ENCODE assay signal across 10 cellular contexts in genomic region chr6:112235956-112236355, GRCh38. TPM values are rescaled to one million over a fixed set of nuclear protein-coding genes. Genes with fewer than 3 reads are reported as not detected.
DNase-seq lines count a peak whose midpoint lies in the region; TF ChIP-seq lines count a peak whose summit lies in the region.
"Had no signal": no experiment of that assay in that cellular context is flagged by ENCODE, and none has a peak within 500 bp of the region (broad histone marks: within the 10 kb centered on the region; RNA-seq: fewer than 3 reads in every experiment).

No MANE protein-coding gene starts in this region.

- no peak for TF ChIP-seq CTCF in cardiac fibroblast (IDR thresholded peaks at IDR 0.05; ENCODE audit: low read depth, low read length)

- H3K4me3 ChIP-seq in cardiac fibroblast (replicated peaks in 1 of 2; ENCODE audit: low read depth in 2 of 2, low read length in 2 of 2), result no peak overlapping the region
- H3K4me3 ChIP-seq: psoas muscle had no signal

- peak; percentile 62 for DNase-seq in EH (ENCODE audit: low read depth)
- DNase-seq in RPMI7951 (ENCODE audit: low read depth), result peak; percentile 84
- DNase-seq in cardiac fibroblast (ENCODE audit: low read depth in 2 of 2), result peak; percentile 90 to 98
- peak; percentile 65 for DNase-seq in renal cortical epithelial cell (ENCODE audit: low read depth)
- DNase-seq in DMS153 (lab: John Stamatoyannopoulos, UW), result no peak
- DNase-seq in AG20443 (ENCODE audit: low spot score), result no peak
- no peak for DNase-seq in DMS79 treated with DMSO at 0.1 percent for 48 hours (lab: John Stamatoyannopoulos, UW)
- no peak for DNase-seq in GM03348 (ENCODE audit: low spot score)
- DNase-seq: head of caudate nucleus, psoas muscle had no signal

RNA-seq across cellular contexts. Expression of gene LAMA4, which starts 18.4 kb away (rescaled TPM):
- 7.6 and 7.7 TPM in 2 replicates for total RNA-seq in RPMI7951 (2014; rRNA removed; shearing (Covaris generic))
- total RNA-seq in renal cortical epithelial cell, result 8.2 and 54.0 TPM in 2 replicates

Comparison
In these comparisons a context has a peak if more than half of its experiments do, and no peak if none do; other contexts are left out.
1. DNase-seq: peak in EH (single experiment), RPMI7951 (single experiment), cardiac fibroblast (2 of 2) and renal cortical epithelial cell (single experiment); none in DMS153 (single experiment), AG20443 (single experiment), DMS79 treated with DMSO at 0.1 percent for 48 hours (single experiment) and GM03348 (single experiment).